ENCODE assay signal across 19 cellular contexts in genomic region chr11:72974487-72975205, GRCh38.
DNase-seq lines count a peak whose midpoint lies in the region; TF ChIP-seq lines count a peak whose summit lies in the region.
"Had no signal": no experiment of that assay in that cellular context is flagged by ENCODE, and none has a peak within 500 bp of the region (broad histone marks: within the 10 kb centered on the region; RNA-seq: fewer than 3 reads in every experiment).

No MANE protein-coding gene starts in this region.

- H3K27ac Mint-ChIP-seq in CD14-positive monocyte (peak overlapping the region; percentile 94 to 99 (median 97)), HFFc6 (peak overlapping the region; percentile 51; the same call in 1 of the 2 replicates), chondrocyte (ENCODE audit: unreplicated experiment) (peak overlapping the region; percentile 79)
- H3K27ac Mint-ChIP-seq: activated naive CD8-positive, alpha-beta T cell; activated T-helper 1 cell treated with anti-CD3 and anti-CD28 coated beads, Interleukin-12 subunit alpha, Interleukin-12 subunit beta, Interleukin-2, Interleukin-4 antibody, amounts not matched to agents 30 ng/mL and 10 ng/mL and 1 ng/mL, durations not matched to agents 14 hours and 24 hours and 36 hours; CD4-positive, alpha-beta T cell had no signal

- TF ChIP-seq CTCF in CD14-positive monocyte (IDR thresholded peaks at IDR 0.05) (no peak), HFFc6 (IDR thresholded peaks at IDR 0.05) (0 out of 2 replicates have a peak, but pooled peaks have one; percentile 22), chondrocyte (IDR thresholded peaks at IDR 0.05) (no peak), GM10266 (IDR thresholded peaks at IDR 0.05; ENCODE audit: control insufficient read depth, insufficient read depth, low read depth, missing control alignments) (no peak)

- H3K27me3 ChIP-seq in skeletal muscle satellite cell (ENCODE audit: control insufficient read depth, insufficient read depth, low read length) = no peaks in the 10 kb centered on the region

- H3K4me1 Mint-ChIP-seq in CD14-positive monocyte (peaks cover 77% of the 10 kb centered on the region), HFFc6 (ENCODE audit: low read depth) (peaks cover 72% of the 10 kb centered on the region), chondrocyte (ENCODE audit: low read depth) (peaks cover 48% of the 10 kb centered on the region)

- intact Hi-C loops in CD14-positive monocyte (cut with micrococcal nuclease) = loop anchor here in 1 of 2 donors (5.0 to 10.0 kb wide), 2 partner anchors 50 to 168 kb away; partner anchors contain the start of gene FCHSD2

- no peaks in the 10 kb centered on the region for H3K27me3 Mint-ChIP-seq in CD14-positive monocyte (ENCODE audit: low read depth in 3 of 3)
- no peaks in the 10 kb centered on the region for H3K27me3 Mint-ChIP-seq in HFFc6 (ENCODE audit: insufficient read depth)
- no peaks in the 10 kb centered on the region for H3K27me3 Mint-ChIP-seq in chondrocyte (ENCODE audit: low read depth)
- H3K27me3 Mint-ChIP-seq: activated naive CD8-positive, alpha-beta T cell; CD4-positive, alpha-beta T cell had no signal

- peaks cover 63% of the 10 kb centered on the region for H3K4me1 ChIP-seq in skeletal muscle satellite cell (ENCODE audit: control insufficient read depth, insufficient read depth, low read length)

- H3K9me3 ChIP-seq in skeletal muscle satellite cell (replicated peaks; ENCODE audit: low read length) = no peaks in the 10 kb centered on the region

- no peak overlapping the region for H3K4me3 ChIP-seq in skeletal muscle satellite cell (ENCODE audit: low read length)

- H3K9me3 Mint-ChIP-seq in CD14-positive monocyte = peaks cover 0 to 11% (median 7%) of the 10 kb centered on the region in 7 donors
- no peaks in the 10 kb centered on the region; the same call in 1 of the 2 replicates for H3K9me3 Mint-ChIP-seq in HFFc6
- H3K9me3 Mint-ChIP-seq in chondrocyte (ENCODE audit: low read depth) = peaks cover 7% of the 10 kb centered on the region
- H3K9me3 Mint-ChIP-seq: CD4-positive, alpha-beta T cell had no signal

- H3K4me3 Mint-ChIP-seq in CD14-positive monocyte (no peak overlapping the region), HFFc6 (0 out of 2 replicates have a peak overlapping the region, but pooled peaks have one; percentile 5), chondrocyte (ENCODE audit: unreplicated experiment) (no peak overlapping the region)
- H3K4me3 Mint-ChIP-seq: activated naive CD8-positive, alpha-beta T cell; activated T-helper 1 cell treated with anti-CD3 and anti-CD28 coated beads, Interleukin-12 subunit alpha, Interleukin-12 subunit beta, Interleukin-2, Interleukin-4 antibody, amounts not matched to agents 30 ng/mL and 10 ng/mL and 1 ng/mL, durations not matched to agents 14 hours and 24 hours and 36 hours; CD4-positive, alpha-beta T cell had no signal

- peaks cover 6% of the 10 kb centered on the region for H3K36me3 ChIP-seq in skeletal muscle satellite cell (ENCODE audit: insufficient read depth, low read length)

- peak overlapping the region; percentile 70 for H3K9ac ChIP-seq in skeletal muscle satellite cell (ENCODE audit: low read depth, low read length)

- no peak for DNase-seq in CD14-positive monocyte (ENCODE audit: low spot score)
- no peak for DNase-seq in HFFc6
- no peak for DNase-seq in chondrocyte (ENCODE audit: low spot score)
- DNase-seq in activated effector memory CD4-positive, alpha-beta T cell treated with Interleukin-2 at 50 U/mL for 16 hours = no peak
- no peak for DNase-seq in OCI-M1 (lab: John Stamatoyannopoulos, UW)
- no peak for DNase-seq in GM10266 (ENCODE audit: extremely low spot score)
- no peak for DNase-seq in Ammon's horn (ENCODE audit: low spot score)
- DNase-seq: activated CD4-positive, alpha-beta T cell treated with anti-CD3 and anti-CD28 coated beads for 4 hours; CD4-positive, alpha-beta T cell; H7; head of caudate nucleus; NCI-H187; NCI-H526; stimulated activated CD4-positive, alpha-beta T cell treated with anti-CD3 and anti-CD28 coated beads, Interleukin-4, amount 100 ng/mL, for 1 hour; stimulated activated naive CD4-positive, alpha-beta T cell treated with Interleukin-2 at 50 U/mL for 16 hours; T-helper 2 cell had no signal

- H3K36me3 Mint-ChIP-seq in CD14-positive monocyte = peaks cover 25 to 32% of the 10 kb centered on the region in 2 donors
- H3K36me3 Mint-ChIP-seq in HFFc6 (ENCODE audit: low read depth) = peaks cover 49% of the 10 kb centered on the region
- H3K36me3 Mint-ChIP-seq in chondrocyte (ENCODE audit: low read depth) = peaks cover 13% of the 10 kb centered on the region

- H3K4me2 ChIP-seq in skeletal muscle satellite cell (ENCODE audit: low read length) = peak overlapping the region; percentile 62
